Comparison of ENCODE assay signal across 8 cellular contexts in the genomic region with DNA sequence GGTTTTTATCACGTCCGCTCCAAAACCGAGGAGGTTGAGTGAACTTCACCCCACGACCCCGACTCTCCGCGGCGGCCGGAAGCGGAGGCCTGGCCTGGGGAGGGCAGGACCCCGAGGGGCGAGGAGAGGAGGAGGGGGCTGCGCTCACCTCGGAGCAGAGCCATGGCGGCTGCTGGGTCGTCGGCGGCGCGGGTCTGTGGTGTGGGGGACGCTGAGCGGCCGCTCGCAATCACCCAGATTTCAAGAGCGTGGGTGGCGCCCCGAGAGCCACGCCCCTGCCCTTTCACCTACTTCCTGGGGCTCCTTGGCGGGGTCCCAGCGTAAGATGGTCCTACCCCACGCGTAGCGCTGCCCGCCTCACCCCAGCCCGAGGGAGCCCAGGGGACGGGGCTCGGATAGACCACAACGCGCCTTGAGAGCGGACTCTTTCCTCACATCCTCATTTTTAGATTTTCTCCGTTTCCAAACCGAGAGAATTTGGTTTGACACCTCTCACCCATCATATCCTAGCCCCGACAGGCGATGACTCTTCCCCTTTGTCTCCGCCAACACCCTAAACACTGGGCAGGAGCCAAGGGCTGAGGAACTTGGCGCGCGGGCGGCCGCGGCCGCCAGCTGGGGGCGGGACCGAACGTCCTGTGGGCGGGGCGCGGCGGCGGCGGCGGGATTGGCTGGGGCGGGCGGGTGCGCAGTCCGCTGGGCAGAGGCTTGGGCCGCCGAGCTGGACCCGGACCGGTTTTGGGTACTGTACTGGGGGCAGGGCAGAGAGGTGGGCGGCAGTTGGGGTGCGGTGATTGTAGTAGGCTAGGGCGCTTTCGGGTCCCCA. TPM values are rescaled to one million over a fixed set of nuclear protein-coding genes. Genes with fewer than 3 reads are reported as not detected.
DNase-seq lines count a peak whose midpoint lies in the region; ATAC-seq and TF ChIP-seq lines count a peak whose summit lies in the region.

A gene with protein sequence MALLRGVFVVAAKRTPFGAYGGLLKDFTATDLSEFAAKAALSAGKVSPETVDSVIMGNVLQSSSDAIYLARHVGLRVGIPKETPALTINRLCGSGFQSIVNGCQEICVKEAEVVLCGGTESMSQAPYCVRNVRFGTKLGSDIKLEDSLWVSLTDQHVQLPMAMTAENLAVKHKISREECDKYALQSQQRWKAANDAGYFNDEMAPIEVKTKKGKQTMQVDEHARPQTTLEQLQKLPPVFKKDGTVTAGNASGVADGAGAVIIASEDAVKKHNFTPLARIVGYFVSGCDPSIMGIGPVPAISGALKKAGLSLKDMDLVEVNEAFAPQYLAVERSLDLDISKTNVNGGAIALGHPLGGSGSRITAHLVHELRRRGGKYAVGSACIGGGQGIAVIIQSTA (minus strand): TSS at position 213 of the 826 bp plus-strand sequence. CDS start 49 bp downstream, at position 164.

- peaks cover 16% of the 10 kb centered on the region for H3K9me3 Mint-ChIP-seq in activated T-helper 2 cell treated with anti-CD3 and anti-CD28 coated beads, Interferon-gamma antibody, Interleukin-2, Interleukin-4, amounts not matched to agents 10 μg/mL and 5 μg/mL and 100 μg/mL, durations not matched to agents 14 hours and 24 hours and 36 hours
- H3K9me3 Mint-ChIP-seq in nephron, result peaks cover 21% of the 10 kb centered on the region
- H3K9me3 Mint-ChIP-seq in stimulated activated naive CD8-positive, alpha-beta T cell treated with anti-CD3 and anti-CD28 coated beads, Interleukin-15, amount 100 ng/mL, for 72 hours, result peaks cover 9 to 11% of the 10 kb centered on the region in 2 donors

- TF ChIP-seq CTCF in RWPE2 (IDR thresholded peaks at IDR 0.05; ENCODE audit: poor library complexity, severe bottlenecking) (no peak), nephron (IDR thresholded peaks at IDR 0.05; ENCODE audit: unreplicated experiment in 3 of 3) (no peak)

- ATAC-seq in GM21825 (IDR thresholded peaks at IDR 0.05; ENCODE audit: unreplicated experiment), result peak; percentile 90
- ATAC-seq in RWPE2 (ENCODE audit: low read depth), result peak; percentile 84
- ATAC-seq in stimulated activated naive CD8-positive, alpha-beta T cell treated with anti-CD3 and anti-CD28 coated beads, Interleukin-15, amount 100 ng/mL, for 72 hours, result peak; percentile 93

- H3K36me3 ChIP-seq in KOPT-K1 (ENCODE audit: insufficient read depth, low read length), result no peaks in the 10 kb centered on the region
- no peaks in the 10 kb centered on the region; the same call in 1 of the 2 replicates for H3K36me3 ChIP-seq in RWPE2 (ENCODE audit: low read depth)

- no peaks in the 10 kb centered on the region for H3K27me3 ChIP-seq in RWPE2 (ENCODE audit: insufficient read depth, poor library complexity, severe bottlenecking)

- H3K4me3 ChIP-seq in RWPE2 (ENCODE audit: severe bottlenecking), result peak within 1 kb of the TSS; percentile 85

- H3K9me3 ChIP-seq in KOPT-K1 (ENCODE audit: insufficient read depth, low read length, poor library complexity, severe bottlenecking) (peaks cover 18% of the 10 kb centered on the region), RWPE2 (ENCODE audit: severe bottlenecking) (no peaks in the 10 kb centered on the region)

- H3K4me3 Mint-ChIP-seq in activated T-helper 2 cell treated with anti-CD3 and anti-CD28 coated beads, Interferon-gamma antibody, Interleukin-2, Interleukin-4, amounts not matched to agents 10 μg/mL and 5 μg/mL and 100 μg/mL, durations not matched to agents 14 hours and 24 hours and 36 hours (ENCODE audit: low read depth), result peak within 1 kb of the TSS; percentile 89
- H3K4me3 Mint-ChIP-seq in nephron, result peak within 1 kb of the TSS; percentile 82 to 99 (median 95)
- H3K4me3 Mint-ChIP-seq in stimulated activated naive CD8-positive, alpha-beta T cell treated with anti-CD3 and anti-CD28 coated beads, Interleukin-15, amount 100 ng/mL, for 72 hours, result peak within 1 kb of the TSS; percentile 90 to 91

- DNase-seq in Daoy (ENCODE audit: low read depth) (peak; percentile 91), RWPE2 (ENCODE audit: low spot score) (peak; percentile 73), fibroblast of peridontal ligament (ENCODE audit: extremely low read depth) (peak; percentile 88)
- peak; percentile 76 for DNase-seq in activated T-helper 2 cell treated with anti-CD3 and anti-CD28 coated beads, Interferon-gamma antibody, Interleukin-2, Interleukin-4, amounts not matched to agents 10 μg/mL and 5 μg/mL and 100 μg/mL, durations not matched to agents 14 hours and 24 hours and 36 hours (ENCODE audit: low spot score)
- DNase-seq in stimulated activated naive CD8-positive, alpha-beta T cell treated with anti-CD3 and anti-CD28 coated beads, Interleukin-15, amount 100 ng/mL, for 72 hours, result peak; percentile 87 to 89

- H3K36me3 Mint-ChIP-seq in activated T-helper 2 cell treated with anti-CD3 and anti-CD28 coated beads, Interferon-gamma antibody, Interleukin-2, Interleukin-4, amounts not matched to agents 10 μg/mL and 5 μg/mL and 100 μg/mL, durations not matched to agents 14 hours and 24 hours and 36 hours (ENCODE audit: low read depth), result peaks cover 57% of the 10 kb centered on the region
- peaks cover 43% of the 10 kb centered on the region for H3K36me3 Mint-ChIP-seq in nephron (ENCODE audit: low read depth)

- H3K4me1 Mint-ChIP-seq in activated T-helper 2 cell treated with anti-CD3 and anti-CD28 coated beads, Interferon-gamma antibody, Interleukin-2, Interleukin-4, amounts not matched to agents 10 μg/mL and 5 μg/mL and 100 μg/mL, durations not matched to agents 14 hours and 24 hours and 36 hours (ENCODE audit: low read depth), result peaks cover 53% of the 10 kb centered on the region
- peaks cover 33% of the 10 kb centered on the region for H3K4me1 Mint-ChIP-seq in nephron
- H3K4me1 Mint-ChIP-seq in stimulated activated naive CD8-positive, alpha-beta T cell treated with anti-CD3 and anti-CD28 coated beads, Interleukin-15, amount 100 ng/mL, for 72 hours, result peaks cover 34% of the 10 kb centered on the region

- H3K27ac Mint-ChIP-seq in activated T-helper 2 cell treated with anti-CD3 and anti-CD28 coated beads, Interferon-gamma antibody, Interleukin-2, Interleukin-4, amounts not matched to agents 10 μg/mL and 5 μg/mL and 100 μg/mL, durations not matched to agents 14 hours and 24 hours and 36 hours, result peak within 1 kb of the TSS; percentile 98
- H3K27ac Mint-ChIP-seq in nephron, result peak within 1 kb of the TSS; percentile 77 to 94 (median 89)
- H3K27ac Mint-ChIP-seq in stimulated activated naive CD8-positive, alpha-beta T cell treated with anti-CD3 and anti-CD28 coated beads, Interleukin-15, amount 100 ng/mL, for 72 hours, result peak within 1 kb of the TSS; percentile 97 to 99

- H3K27me3 Mint-ChIP-seq in activated T-helper 2 cell treated with anti-CD3 and anti-CD28 coated beads, Interferon-gamma antibody, Interleukin-2, Interleukin-4, amounts not matched to agents 10 μg/mL and 5 μg/mL and 100 μg/mL, durations not matched to agents 14 hours and 24 hours and 36 hours (ENCODE audit: low read depth), result no peaks in the 10 kb centered on the region
- H3K27me3 Mint-ChIP-seq in nephron (ENCODE audit: low read depth), result no peaks in the 10 kb centered on the region
- H3K27me3 Mint-ChIP-seq in stimulated activated naive CD8-positive, alpha-beta T cell treated with anti-CD3 and anti-CD28 coated beads, Interleukin-15, amount 100 ng/mL, for 72 hours, result no peaks in the 10 kb centered on the region

- H3K27ac ChIP-seq in KOPT-K1 (ENCODE audit: low read depth, low read length, poor library complexity, severe bottlenecking) (peak within 1 kb of the TSS; percentile 95), RWPE2 (ENCODE audit: poor library complexity, severe bottlenecking) (peak within 1 kb of the TSS; percentile 78)

- intact Hi-C loops in activated T-helper 2 cell treated with anti-CD3 and anti-CD28 coated beads, Interferon-gamma antibody, Interleukin-2, Interleukin-4, amounts not matched to agents 10 μg/mL and 5 μg/mL and 100 μg/mL, durations not matched to agents 14 hours and 24 hours and 36 hours (cut with micrococcal nuclease), result loop anchor here (1.0 to 10.0 kb wide), 7 partner anchors 25 to 861 kb away; a partner anchor contains a TSS

- H3K4me1 ChIP-seq in RWPE2 (ENCODE audit: insufficient read depth, poor library complexity, severe bottlenecking), result no peaks in the 10 kb centered on the region

RNA-seq across cellular contexts. Expression of the gene that starts here (rescaled TPM):
- 75.4 and 93.8 TPM in 2 replicates for total RNA-seq in Daoy (2014; rRNA removed; shearing (Covaris generic))
- 82.9 and 85.7 TPM in 2 replicates for total RNA-seq in activated T-helper 2 cell treated with anti-CD3 and anti-CD28 coated beads, Interferon-gamma antibody, Interleukin-2, Interleukin-4, amounts not matched to agents 10 μg/mL and 5 μg/mL and 100 μg/mL, durations not matched to agents 14 hours and 24 hours and 36 hours

Comparison
In these comparisons a context has a peak if more than half of its experiments do, and no peak if none do; other contexts are left out.
1. Peak in every context shown above with its lines: DNase-seq, ATAC-seq, H3K4me3 ChIP-seq and H3K27ac ChIP-seq.